Comparison of ENCODE assay signal across 6 cellular contexts in the genomic region with DNA sequence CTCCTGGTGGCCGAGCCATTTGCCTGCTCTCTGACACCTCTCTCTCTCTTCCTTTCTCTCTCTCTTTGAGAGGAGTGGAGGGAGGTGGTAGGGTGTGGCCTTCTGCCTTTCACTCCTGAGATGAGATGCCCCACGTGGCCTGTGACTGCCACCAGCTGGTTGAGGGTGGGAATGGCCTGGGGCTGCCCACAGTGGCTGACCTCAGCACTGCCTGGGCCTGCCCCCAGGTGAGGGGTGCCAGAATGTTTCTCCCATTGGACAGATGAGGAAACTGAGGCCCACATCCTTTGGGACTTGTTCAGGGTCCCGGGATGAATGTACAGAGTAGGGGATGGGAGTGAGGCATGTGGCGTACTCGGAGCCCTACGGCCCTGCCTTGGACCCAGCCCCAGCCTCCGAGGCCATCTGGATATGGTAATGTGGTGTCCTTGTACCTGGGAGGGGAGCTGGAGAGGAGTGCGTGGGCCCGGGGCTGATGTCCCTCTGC. TPM values are rescaled to one million over a fixed set of nuclear protein-coding genes. Genes with fewer than 3 reads are reported as not detected.
DNase-seq lines count a peak whose midpoint lies in the region; ATAC-seq and TF ChIP-seq lines count a peak whose summit lies in the region.

No MANE protein-coding gene starts in this region.

- H4K20me1 ChIP-seq in DND-41 (ENCODE audit: insufficient read depth, low read length) = peaks cover 3% of the 10 kb centered on the region; the same call in 1 of the 2 replicates

- no peak overlapping the region for H3K27ac ChIP-seq in DND-41 (ENCODE audit: low read length)

- no peak overlapping the region for H3K4me2 ChIP-seq in DND-41 (ENCODE audit: insufficient read depth, low read length)

- no peaks in the 10 kb centered on the region for H3K9me3 Mint-ChIP-seq in activated T-cell treated with anti-CD3 and anti-CD28 coated beads, Interleukin-2, amount 50 U/mL, for 4 hours

- H3K4me3 ChIP-seq in DND-41 (ENCODE audit: low read depth in 1 of 2, low read length in 2 of 2) = no peak overlapping the region

- no peak overlapping the region for H3K9ac ChIP-seq in DND-41 (ENCODE audit: low read depth, low read length)

- H3K27me3 Mint-ChIP-seq in activated T-cell treated with anti-CD3 and anti-CD28 coated beads, Interleukin-2, amount 50 U/mL, for 4 hours (ENCODE audit: low read depth) = no peaks in the 10 kb centered on the region

- H3K4me1 Mint-ChIP-seq in activated T-cell treated with anti-CD3 and anti-CD28 coated beads, Interleukin-2, amount 50 U/mL, for 4 hours (ENCODE audit: low read depth) = peaks cover 8% of the 10 kb centered on the region

- no peaks in the 10 kb centered on the region for H3K36me3 ChIP-seq in DND-41 (ENCODE audit: insufficient read depth, low read length)

- DNase-seq in DND-41 (peak; percentile 60), left lobe of liver (ENCODE audit: low spot score) (no peak), NCI-H1436 treated with DMSO at 0.1 percent for 48 hours (lab: John Stamatoyannopoulos, UW) (no peak)
- peak; percentile 35 for DNase-seq in activated T-cell treated with anti-CD3 and anti-CD28 coated beads, Interleukin-2, amount 50 U/mL, for 4 hours

- TF ChIP-seq CTCF in DND-41 (IDR thresholded peaks at IDR 0.05; ENCODE audit: borderline replicate concordance, extremely low read depth, low read length, poor library complexity, severe bottlenecking) = peak; percentile 69
- TF ChIP-seq CTCF in LNCAP (IDR thresholded peaks at IDR 0.05) = peak; percentile 62

- peak; percentile 83 for ATAC-seq in DND-41 (ENCODE audit: insufficient read depth, low read depth)
- peak; percentile 73 to 91 for ATAC-seq in activated T-cell treated with anti-CD3 and anti-CD28 coated beads, Interleukin-2, amount 50 U/mL, for 4 hours
- peak; percentile 85 for ATAC-seq in left lobe of liver
- no peak for ATAC-seq in GM19397 (IDR thresholded peaks at IDR 0.05; ENCODE audit: unreplicated experiment)

- H3K36me3 Mint-ChIP-seq in activated T-cell treated with anti-CD3 and anti-CD28 coated beads, Interleukin-2, amount 50 U/mL, for 4 hours (ENCODE audit: insufficient read depth) = peaks cover 13% of the 10 kb centered on the region

- H2AFZ ChIP-seq in DND-41 (ENCODE audit: low read depth, low read length) = no peak overlapping the region

- no peaks in the 10 kb centered on the region for H3K27me3 ChIP-seq in DND-41 (ENCODE audit: insufficient read depth, low read length, poor library complexity)

- no peaks in the 10 kb centered on the region for H3K9me3 ChIP-seq in DND-41 (ENCODE audit: insufficient read depth, low read length, severe bottlenecking)

- H3K4me3 Mint-ChIP-seq in activated T-cell treated with anti-CD3 and anti-CD28 coated beads, Interleukin-2, amount 50 U/mL, for 4 hours = no peak overlapping the region

- no peaks in the 10 kb centered on the region for H3K79me2 ChIP-seq in DND-41 (ENCODE audit: insufficient read depth, low read length)

- no peaks in the 10 kb centered on the region for H3K4me1 ChIP-seq in DND-41 (ENCODE audit: insufficient read depth, low read length)

RNA-seq across cellular contexts. Expression of a gene that starts 12.7 kb away (rescaled TPM):
- total RNA-seq in activated T-cell treated with anti-CD3 and anti-CD28 coated beads, Interleukin-2, amount 50 U/mL, for 4 hours = not detected
- total RNA-seq in left lobe of liver = not detected

RNA-seq across cellular contexts. Expression of a gene that starts 13.3 kb away (rescaled TPM):
- 1 to 10 TPM; 6.5 to 7.8 (median 7.1) TPM for total RNA-seq in activated T-cell treated with anti-CD3 and anti-CD28 coated beads, Interleukin-2, amount 50 U/mL, for 4 hours
- total RNA-seq in left lobe of liver = 9.0 TPM

RNA-seq across cellular contexts. Expression of a gene that starts 56.5 kb away (rescaled TPM):
- total RNA-seq in activated T-cell treated with anti-CD3 and anti-CD28 coated beads, Interleukin-2, amount 50 U/mL, for 4 hours = 10 to 100 TPM; 13.1 to 17.0 (median 14.9) TPM
- 14.9 TPM for total RNA-seq in left lobe of liver

RNA-seq across cellular contexts. Expression of a gene that starts 56.7 kb away (rescaled TPM):
- 10 to 100 TPM in 2 of 3 donors, 1 to 10 TPM in 1; 8.6 to 13.5 (median 10.7) TPM for total RNA-seq in activated T-cell treated with anti-CD3 and anti-CD28 coated beads, Interleukin-2, amount 50 U/mL, for 4 hours
- total RNA-seq in left lobe of liver = 10.8 TPM

RNA-seq across cellular contexts. Expression of a gene that starts 57.7 kb away (rescaled TPM):
- under 1 TPM; 0.03 to 0.08 (median 0.05) TPM for total RNA-seq in activated T-cell treated with anti-CD3 and anti-CD28 coated beads, Interleukin-2, amount 50 U/mL, for 4 hours
- not detected for total RNA-seq in left lobe of liver

Comparison
In these comparisons a context has a peak if more than half of its experiments do, and no peak if none do; other contexts are left out.
1. DNase-seq: peak in DND-41 (single experiment) and activated T-cell treated with anti-CD3 and anti-CD28 coated beads, Interleukin-2, amount 50 U/mL, for 4 hours (single experiment); none in left lobe of liver (single experiment) and NCI-H1436 treated with DMSO at 0.1 percent for 48 hours (single experiment).